ENCODE assay signal across 21 cellular contexts in genomic region chr9:114784721-114785253, GRCh38. TPM values are rescaled to one million over a fixed set of nuclear protein-coding genes. Genes with fewer than 3 reads are reported as not detected.
DNase-seq lines count a peak whose midpoint lies in the region; ATAC-seq and TF ChIP-seq lines count a peak whose summit lies in the region.
"Had no signal": no experiment of that assay in that cellular context is flagged by ENCODE, and none has a peak within 500 bp of the region (broad histone marks: within the 10 kb centered on the region; RNA-seq: fewer than 3 reads in every experiment).

No MANE protein-coding gene starts in this region.

- peaks cover 21% of the 10 kb centered on the region for H3K4me1 Mint-ChIP-seq in memory B cell
- peaks cover 37 to 71% of the 10 kb centered on the region in 2 donors for H3K4me1 Mint-ChIP-seq in stimulated activated naive B cell treated with anti-CD40 and anti-IgM and Interleukin-4, amounts not matched to agents 10 μg/mL and 1 μg/mL and 100 μg/mL, for 72 hours
- H3K4me1 Mint-ChIP-seq in naive thymus-derived CD4-positive, alpha-beta T cell, result peaks cover 0 to 3% (median 0%) of the 10 kb centered on the region in 7 donors

- H3K4me3 ChIP-seq in Karpas-422 (ENCODE audit: low read length), result no peak overlapping the region
- no peak overlapping the region for H3K4me3 ChIP-seq in esophagus muscularis mucosa
- H3K4me3 ChIP-seq in naive thymus-derived CD4-positive, alpha-beta T cell (ENCODE audit: low read length), result no peak overlapping the region

- no peaks in the 10 kb centered on the region for H3K27me3 ChIP-seq in Karpas-422 (ENCODE audit: low read length)
- H3K27me3 ChIP-seq in esophagus muscularis mucosa, result peaks cover 0 to 5% (median 0%) of the 10 kb centered on the region in 4 donors
- no peaks in the 10 kb centered on the region for H3K27me3 ChIP-seq in naive thymus-derived CD4-positive, alpha-beta T cell (ENCODE audit: control insufficient read depth in 2 of 2, insufficient read depth in 2 of 2, low read length in 2 of 2)

- peaks cover 4% of the 10 kb centered on the region for H3K27me3 Mint-ChIP-seq in memory B cell
- H3K27me3 Mint-ChIP-seq in stimulated activated naive B cell treated with anti-CD40 and anti-IgM and Interleukin-4, amounts not matched to agents 10 μg/mL and 1 μg/mL and 100 μg/mL, for 72 hours, result peaks cover 5 to 17% of the 10 kb centered on the region in 2 donors
- H3K27me3 Mint-ChIP-seq in naive thymus-derived CD4-positive, alpha-beta T cell, result peaks cover 0 to 17% (median 0%) of the 10 kb centered on the region in 5 donors

- H3K4me3 Mint-ChIP-seq in memory B cell, result peak overlapping the region; percentile 44
- H3K4me3 Mint-ChIP-seq in stimulated activated naive B cell treated with anti-CD40 and anti-IgM and Interleukin-4, amounts not matched to agents 10 μg/mL and 1 μg/mL and 100 μg/mL, for 72 hours, result peak overlapping the region in 1 of 2 donors; percentile 22
- H3K4me3 Mint-ChIP-seq in naive thymus-derived CD4-positive, alpha-beta T cell, result no peak overlapping the region

- H3K36me3 Mint-ChIP-seq in memory B cell, result peaks cover 5% of the 10 kb centered on the region
- no peaks in the 10 kb centered on the region for H3K36me3 Mint-ChIP-seq in stimulated activated naive B cell treated with anti-CD40 and anti-IgM and Interleukin-4, amounts not matched to agents 10 μg/mL and 1 μg/mL and 100 μg/mL, for 72 hours
- H3K36me3 Mint-ChIP-seq in naive thymus-derived CD4-positive, alpha-beta T cell, result peaks cover 0 to 21% (median 3%) of the 10 kb centered on the region in 5 donors

- H2AFZ ChIP-seq in Karpas-422 (ENCODE audit: low read length), result no peak overlapping the region

- no peak overlapping the region for H3K27ac Mint-ChIP-seq in memory B cell
- H3K27ac Mint-ChIP-seq in stimulated activated naive B cell treated with anti-CD40 and anti-IgM and Interleukin-4, amounts not matched to agents 10 μg/mL and 1 μg/mL and 100 μg/mL, for 72 hours, result peak overlapping the region; percentile 14
- H3K27ac Mint-ChIP-seq in naive thymus-derived CD4-positive, alpha-beta T cell, result no peak overlapping the region

- TF ChIP-seq CTCF in esophagus muscularis mucosa (IDR thresholded peaks at IDR 0.05) (no peak), GM10266 (IDR thresholded peaks at IDR 0.05; ENCODE audit: control insufficient read depth, insufficient read depth, low read depth, missing control alignments) (no peak)

- no peaks in the 10 kb centered on the region for H3K9me2 ChIP-seq in Karpas-422 (replicated peaks; ENCODE audit: insufficient read depth, low read length)

- TF ChIP-seq POLR2A in esophagus muscularis mucosa (IDR thresholded peaks at IDR 0.05; ENCODE audit: low read depth), result no peak

- 0 out of 2 replicates have a peak overlapping the region, but pooled peaks have one; percentile 10 for H3K9ac ChIP-seq in Karpas-422 (ENCODE audit: low read length)

- H3K4me2 ChIP-seq in Karpas-422 (ENCODE audit: low read depth, low read length, poor library complexity, severe bottlenecking), result peak overlapping the region; percentile 21

- peak; percentile 93 for ATAC-seq in memory B cell (ENCODE audit: low read depth)
- peak; percentile 65 to 78 for ATAC-seq in stimulated activated naive B cell treated with anti-CD40 and anti-IgM and Interleukin-4, amounts not matched to agents 10 μg/mL and 1 μg/mL and 100 μg/mL, for 72 hours (replicated peaks)
- ATAC-seq in naive thymus-derived CD4-positive, alpha-beta T cell, result no peak
- ATAC-seq: HCT116, Panc1 had no signal

- peak overlapping the region; percentile 77 for H3K27ac ChIP-seq in Karpas-422 (ENCODE audit: low read length)
- H3K27ac ChIP-seq in esophagus muscularis mucosa (replicated peaks in 1 of 4), result no peak overlapping the region
- H3K27ac ChIP-seq in naive thymus-derived CD4-positive, alpha-beta T cell (ENCODE audit: low read depth, low read length), result no peak overlapping the region
- H3K27ac ChIP-seq: HL-60, RWPE1 had no signal

- CTCF ChIA-PET in naive thymus-derived CD4-positive, alpha-beta T cell (lab: Charles Lee), result no interaction called here

- POLR2A ChIA-PET in naive thymus-derived CD4-positive, alpha-beta T cell (lab: Charles Lee), result no interaction called here

- H3K9me3 Mint-ChIP-seq in memory B cell, result no peaks in the 10 kb centered on the region
- no peaks in the 10 kb centered on the region for H3K9me3 Mint-ChIP-seq in stimulated activated naive B cell treated with anti-CD40 and anti-IgM and Interleukin-4, amounts not matched to agents 10 μg/mL and 1 μg/mL and 100 μg/mL, for 72 hours
- H3K9me3 Mint-ChIP-seq in naive thymus-derived CD4-positive, alpha-beta T cell, result peaks cover 0 to 4% (median 0%) of the 10 kb centered on the region in 11 donors

- WGBS in esophagus muscularis mucosa, result 45% methylated on average over 6 of the region's 6 CpGs

- no peaks in the 10 kb centered on the region for H3K79me2 ChIP-seq in Karpas-422 (ENCODE audit: low read length)

- H3K36me3 ChIP-seq in Karpas-422 (ENCODE audit: insufficient read depth, low read length) (peaks cover 25% of the 10 kb centered on the region), esophagus muscularis mucosa (no peaks in the 10 kb centered on the region)
- no peaks in the 10 kb centered on the region for H3K36me3 ChIP-seq in naive thymus-derived CD4-positive, alpha-beta T cell (ENCODE audit: control insufficient read depth in 2 of 3, insufficient read depth in 3 of 3, low read length in 3 of 3)

- intact Hi-C loops in esophagus muscularis mucosa (cut with DNase I), result no loop called here
- intact Hi-C loops in naive thymus-derived CD4-positive, alpha-beta T cell (cut with micrococcal nuclease), result no loop called here

- no peak for TF ChIP-seq EP300 in esophagus muscularis mucosa (IDR thresholded peaks at IDR 0.05)

- H3K9me3 ChIP-seq in Karpas-422 (ENCODE audit: low read length) (no peaks in the 10 kb centered on the region), esophagus muscularis mucosa (no peaks in the 10 kb centered on the region)
- H3K9me3 ChIP-seq in naive thymus-derived CD4-positive, alpha-beta T cell (ENCODE audit: control insufficient read depth in 2 of 3, low read length in 3 of 3), result no peaks in the 10 kb centered on the region

- H3K4me1 ChIP-seq in Karpas-422 (ENCODE audit: low read length) (peaks cover 58% of the 10 kb centered on the region), esophagus muscularis mucosa (peaks cover 0 to 24% (median 18%) of the 10 kb centered on the region in 4 donors)
- no peaks in the 10 kb centered on the region for H3K4me1 ChIP-seq in naive thymus-derived CD4-positive, alpha-beta T cell (ENCODE audit: control insufficient read depth in 2 of 2, insufficient read depth in 2 of 2, low read length in 2 of 2)

- DNase-seq in Karpas-422 (no peak), esophagus muscularis mucosa (ENCODE audit: extremely low spot score) (peak; percentile 21), memory B cell (ENCODE audit: low spot score in 2 of 2) (no peak), A172 (ENCODE audit: low spot score) (no peak), GM10266 (ENCODE audit: extremely low spot score) (no peak)
- no peak for DNase-seq in stimulated activated naive B cell treated with anti-CD40 and anti-IgM and Interleukin-4, amounts not matched to agents 10 μg/mL and 1 μg/mL and 100 μg/mL, for 72 hours
- DNase-seq in naive thymus-derived CD4-positive, alpha-beta T cell, result no peak
- DNase-seq: Calu3, DND-41, NCI-H1092, NCI-H1436 treated with DMSO at 0.1 percent for 48 hours, NCI-H187 treated with DMSO at 0.1 percent for 48 hours, NCI-H2107, NCI-H446, NCI-H524 treated with DMSO at 0.1 percent for 48 hours, SHP77 had no signal

- H4K20me1 ChIP-seq in Karpas-422 (ENCODE audit: insufficient read depth, low read depth, low read length), result no peaks in the 10 kb centered on the region

RNA-seq across cellular contexts. Expression of gene TNFSF15, which starts 21.1 kb away (rescaled TPM):
- 20.6 and 32.5 TPM in 2 replicates for total RNA-seq in Karpas-422 (2014; rRNA removed; shearing (Covaris generic); ENCODE audit: low replicate concordance)
- under 1 TPM; 0.06 to 0.83 (median 0.25) TPM for total RNA-seq in esophagus muscularis mucosa
- total RNA-seq in A172 (2014; rRNA removed; shearing (Covaris generic)), result 0.12 and 0.14 TPM in 2 replicates
- 1 to 10 TPM in 1 of 5 experiments, under 1 TPM in 1, not detected in 3; 0.44 to 3.8 TPM for total RNA-seq in naive thymus-derived CD4-positive, alpha-beta T cell
- not detected for polyA plus RNA-seq in naive thymus-derived CD4-positive, alpha-beta T cell
- total RNA-seq: SK-MEL-5 had no signal
